Comparison of ENCODE assay signal across 34 cellular contexts in genomic region chr6:107845777-107846176, GRCh38. TPM values are rescaled to one million over a fixed set of nuclear protein-coding genes. Genes with fewer than 3 reads are reported as not detected.
"Had no signal": no experiment of that assay in that cellular context is flagged by ENCODE, and none has a peak within 500 bp of the region (broad histone marks: within the 10 kb centered on the region; RNA-seq: fewer than 3 reads in every experiment).

No MANE protein-coding gene starts in this region.

- H3K4me3 Mint-ChIP-seq: activated B cell treated with CpG ODN at 0.5 μM for 24 hours; activated CD4-positive, alpha-beta memory T cell treated with anti-CD3 and anti-CD28 coated beads for 36 hours; activated CD4-positive, alpha-beta T cell treated with anti-CD3 and anti-CD28 coated beads, Interleukin-2, amount 10 ng/mL, durations not matched to agents 7 days and 5 days; activated naive CD4-positive, alpha-beta T cell treated with anti-CD3 and anti-CD28 coated beads for 36 hours; activated naive CD8-positive, alpha-beta T cell treated with anti-CD3 and anti-CD28 coated beads for 36 hours; activated T-cell treated with anti-CD3 and anti-CD28 coated beads, Interleukin-2, amount 50 U/mL, for 4 hours; activated T-cell treated with anti-CD3 and anti-CD28 coated beads, Interleukin-2, amount 50 U/mL, for 72 hours; activated T-helper 1 cell treated with anti-CD3 and anti-CD28 coated beads, Interleukin-12 subunit alpha, Interleukin-12 subunit beta, Interleukin-2, Interleukin-4 antibody, amounts not matched to agents 30 ng/mL and 10 ng/mL and 1 ng/mL, durations not matched to agents 14 hours and 24 hours and 36 hours; activated T-helper 17 cell treated with anti-CD3 and anti-CD28 coated beads, Interleukin-2, amount 50 U/mL, for 72 hours; T-helper 1 cell treated with Interleukin-12 subunit alpha and Interleukin-12 subunit beta and Interleukin-4 antibody, amounts not matched to agents 30 μg/mL and 1 μg/mL, for 36 hours; T-helper 2 cell treated with Interferon-gamma antibody and Interleukin-4, amounts not matched to agents 5 μg/mL and 100 μg/mL, for 36 hours had no signal

- H3K9me3 ChIP-seq: adrenal gland, body of pancreas, breast epithelium had no signal

- H3K27me3 Mint-ChIP-seq: activated CD4-positive, alpha-beta memory T cell treated with anti-CD3 and anti-CD28 coated beads for 36 hours; activated naive CD8-positive, alpha-beta T cell treated with anti-CD3 and anti-CD28 coated beads for 36 hours; activated T-helper 17 cell treated with anti-CD3 and anti-CD28 coated beads, Interleukin-2, amount 50 U/mL, for 72 hours had no signal

- DNase-seq: activated B cell treated with CpG ODN at 0.5 μM for 24 hours; activated CD4-positive, alpha-beta memory T cell treated with anti-CD3 and anti-CD28 coated beads for 36 hours; activated CD4-positive, alpha-beta T cell treated with anti-CD3 and anti-CD28 coated beads for 4 hours; activated CD4-positive, alpha-beta T cell treated with anti-CD3 and anti-CD28 coated beads, Interleukin-2, amount 10 ng/mL, durations not matched to agents 7 days and 5 days; activated CD4-positive, CD25-positive, alpha-beta regulatory T cell treated with anti-CD3 and anti-CD28 coated beads, Interleukin-2, amount 50 U/mL, for 72 hours; activated CD8-positive, alpha-beta memory T cell treated with anti-CD3 and anti-CD28 coated beads, Interleukin-2, amount 50 U/mL, for 4 hours; activated effector memory CD4-positive, alpha-beta T cell treated with anti-CD3 and anti-CD28 coated beads, Interleukin-2, amount 50 U/mL, for 16 hours; activated gamma-delta T cell treated with Interleukin-2 at 50 U/mL for 16 hours; activated naive CD4-positive, alpha-beta T cell; activated naive CD4-positive, alpha-beta T cell treated with anti-CD3 and anti-CD28 coated beads for 36 hours; activated naive CD4-positive, alpha-beta T cell treated with anti-CD3 and anti-CD28 coated beads, Interleukin-2, amount 50 U/mL, for 16 hours; activated naive CD8-positive, alpha-beta T cell treated with anti-CD3 and anti-CD28 coated beads for 36 hours; activated T-cell treated with anti-CD3 and anti-CD28 coated beads for 4 hours; activated T-cell treated with anti-CD3 and anti-CD28 coated beads, Interleukin-2, amount 50 U/mL, for 1 hour; activated T-cell treated with anti-CD3 and anti-CD28 coated beads, Interleukin-2, amount 50 U/mL, for 4 hours; activated T-cell treated with anti-CD3 and anti-CD28 coated beads, Interleukin-2, amount 50 U/mL, for 72 hours; adrenal gland; amniotic stem cell; aorta; body of pancreas; brain microvascular endothelial cell; central memory CD4-positive, alpha-beta T cell; T-helper 1 cell; T-helper 2 cell; T-helper 9 cell had no signal

- H3K27ac Mint-ChIP-seq: activated B cell treated with CpG ODN at 0.5 μM for 24 hours; activated CD4-positive, alpha-beta memory T cell treated with anti-CD3 and anti-CD28 coated beads for 36 hours; activated CD4-positive, alpha-beta T cell treated with anti-CD3 and anti-CD28 coated beads, Interleukin-2, amount 10 ng/mL, durations not matched to agents 7 days and 5 days; activated naive CD4-positive, alpha-beta T cell treated with anti-CD3 and anti-CD28 coated beads for 36 hours; activated naive CD4-positive, alpha-beta T cell treated with anti-CD3 and anti-CD28 coated beads, Interleukin-2, amount 50 U/mL, for 72 hours; activated naive CD8-positive, alpha-beta T cell treated with anti-CD3 and anti-CD28 coated beads for 36 hours; activated T-cell treated with anti-CD3 and anti-CD28 coated beads, Interleukin-2, amount 50 U/mL, for 72 hours; activated T-helper 1 cell treated with anti-CD3 and anti-CD28 coated beads, Interleukin-12 subunit alpha, Interleukin-12 subunit beta, Interleukin-2, Interleukin-4 antibody, amounts not matched to agents 30 ng/mL and 10 ng/mL and 1 ng/mL, durations not matched to agents 14 hours and 24 hours and 36 hours; activated T-helper 17 cell treated with anti-CD3 and anti-CD28 coated beads, Interleukin-2, amount 50 U/mL, for 72 hours; T-helper 1 cell treated with Interleukin-12 subunit alpha and Interleukin-12 subunit beta and Interleukin-4 antibody, amounts not matched to agents 30 μg/mL and 1 μg/mL, for 36 hours; T-helper 2 cell treated with Interferon-gamma antibody and Interleukin-4, amounts not matched to agents 5 μg/mL and 100 μg/mL, for 36 hours had no signal

- H3K4me1 ChIP-seq: breast epithelium had no signal

- H3K27me3 ChIP-seq: adrenal gland, body of pancreas, brain microvascular endothelial cell, breast epithelium had no signal

- ATAC-seq: activated naive CD4-positive, alpha-beta T cell treated with anti-CD3 and anti-CD28 coated beads, Interleukin-2, amount 50 U/mL, for 72 hours; activated T-cell treated with anti-CD3 and anti-CD28 coated beads, Interleukin-2, amount 50 U/mL, for 4 hours; activated T-cell treated with anti-CD3 and anti-CD28 coated beads, Interleukin-2, amount 50 U/mL, for 72 hours; activated T-helper 17 cell treated with anti-CD3 and anti-CD28 coated beads, Interleukin-2, amount 50 U/mL, for 72 hours; body of pancreas had no signal

- H3K27ac ChIP-seq: adrenal gland, body of pancreas, brain microvascular endothelial cell, breast epithelium, VCaP had no signal

- H3K36me3 ChIP-seq: adrenal gland, brain microvascular endothelial cell, breast epithelium had no signal

- H3K9me3 Mint-ChIP-seq: activated B cell treated with CpG ODN at 0.5 μM for 24 hours; activated CD4-positive, alpha-beta memory T cell treated with anti-CD3 and anti-CD28 coated beads for 36 hours; activated CD4-positive, alpha-beta T cell treated with anti-CD3 and anti-CD28 coated beads, Interleukin-2, amount 10 ng/mL, durations not matched to agents 7 days and 5 days; activated naive CD4-positive, alpha-beta T cell treated with anti-CD3 and anti-CD28 coated beads for 36 hours; activated naive CD4-positive, alpha-beta T cell treated with anti-CD3 and anti-CD28 coated beads, Interleukin-2, amount 50 U/mL, for 72 hours; activated naive CD8-positive, alpha-beta T cell treated with anti-CD3 and anti-CD28 coated beads for 36 hours; activated T-cell treated with anti-CD3 and anti-CD28 coated beads, Interleukin-2, amount 50 U/mL, for 4 hours; activated T-cell treated with anti-CD3 and anti-CD28 coated beads, Interleukin-2, amount 50 U/mL, for 72 hours; activated T-helper 1 cell treated with anti-CD3 and anti-CD28 coated beads, Interleukin-12 subunit alpha, Interleukin-12 subunit beta, Interleukin-2, Interleukin-4 antibody, amounts not matched to agents 30 ng/mL and 10 ng/mL and 1 ng/mL, durations not matched to agents 14 hours and 24 hours and 36 hours; activated T-helper 17 cell treated with anti-CD3 and anti-CD28 coated beads, Interleukin-2, amount 50 U/mL, for 72 hours; T-helper 1 cell treated with Interleukin-12 subunit alpha and Interleukin-12 subunit beta and Interleukin-4 antibody, amounts not matched to agents 30 μg/mL and 1 μg/mL, for 36 hours; T-helper 2 cell treated with Interferon-gamma antibody and Interleukin-4, amounts not matched to agents 5 μg/mL and 100 μg/mL, for 36 hours had no signal

- H3K4me3 ChIP-seq: adrenal gland, body of pancreas, breast epithelium had no signal

- H3K36me3 Mint-ChIP-seq: activated CD4-positive, alpha-beta memory T cell treated with anti-CD3 and anti-CD28 coated beads for 36 hours; activated naive CD4-positive, alpha-beta T cell treated with anti-CD3 and anti-CD28 coated beads, Interleukin-2, amount 50 U/mL, for 72 hours; activated naive CD8-positive, alpha-beta T cell treated with anti-CD3 and anti-CD28 coated beads for 36 hours had no signal

RNA-seq across cellular contexts. Expression of gene SCML4, which starts 21.7 kb away (rescaled TPM):
- total RNA-seq: astrocyte, cardiac septum had no signal
